In the genomic region with DNA sequence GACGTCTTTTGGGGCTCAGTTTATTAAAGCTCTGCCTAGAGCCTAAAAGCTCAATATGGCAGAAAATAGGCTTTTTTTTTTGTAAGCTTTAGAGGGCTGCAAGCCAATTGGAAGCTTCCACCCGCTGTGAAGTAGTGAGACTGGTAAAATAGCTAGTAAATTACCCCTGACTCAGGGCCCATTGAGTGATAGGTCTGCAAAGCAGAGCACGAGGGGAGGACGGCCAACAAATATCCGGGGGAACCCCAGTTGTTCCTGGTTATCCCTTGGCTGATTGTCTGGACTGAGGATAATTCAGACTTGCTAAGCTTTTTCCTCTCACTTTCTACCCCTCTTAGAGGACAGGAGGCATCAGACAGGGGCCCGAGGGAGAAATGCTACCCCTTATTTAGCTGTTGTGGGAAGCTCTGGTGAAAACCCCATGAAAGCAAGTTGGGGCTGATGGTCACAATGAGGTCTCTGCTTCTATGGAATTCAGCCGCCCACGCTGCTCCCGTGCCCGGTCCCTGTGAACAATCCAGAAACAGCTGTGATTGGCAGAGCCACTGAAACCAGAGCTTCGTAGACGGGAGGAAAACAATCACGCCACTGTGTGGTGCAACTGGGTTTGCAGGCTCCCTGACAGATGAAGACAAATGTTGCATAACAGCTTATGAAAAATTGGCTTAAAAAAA, we compare ENCODE assay signal across 8 cellular contexts.
DNase-seq lines count a peak whose midpoint lies in the region; ATAC-seq and TF ChIP-seq lines count a peak whose summit lies in the region.

No MANE protein-coding gene starts in this region.

- peak overlapping the region; percentile 49 to 71 for H3K27ac ChIP-seq in thoracic aorta

- no peak for TF ChIP-seq POLR2A in lower leg skin (IDR thresholded peaks at IDR 0.05)

- H3K36me3 ChIP-seq in thoracic aorta, result no peaks in the 10 kb centered on the region

- H3K4me3 ChIP-seq in lower leg skin (ENCODE audit: low read depth, poor library complexity, severe bottlenecking) (no peak overlapping the region), thoracic aorta (peak overlapping the region; percentile 56)

- WGBS in lower leg skin, 2 donors, result 10 to 16% methylated on average over 13 of the region's 13 CpGs

- no peaks in the 10 kb centered on the region for H3K27me3 ChIP-seq in thoracic aorta (replicated peaks; ENCODE audit: insufficient read depth)

- peaks cover 2% of the 10 kb centered on the region for H3K4me1 Mint-ChIP-seq in stimulated activated naive CD8-positive, alpha-beta T cell treated with anti-CD3 and anti-CD28 coated beads, Interleukin-15, amount 100 ng/mL, for 72 hours

- no peaks in the 10 kb centered on the region for H3K9me3 ChIP-seq in thoracic aorta

- intact Hi-C loops in lower leg skin (cut with DNase I; ENCODE audit: low total_unique reads), result no loop called here

- no peaks in the 10 kb centered on the region for H3K9me3 Mint-ChIP-seq in stimulated activated naive CD8-positive, alpha-beta T cell treated with anti-CD3 and anti-CD28 coated beads, Interleukin-15, amount 100 ng/mL, for 72 hours

- 0 out of 2 replicates have a peak, but pooled peaks have one; percentile 15 for TF ChIP-seq CTCF in GM12874 (IDR thresholded peaks at IDR 0.05; ENCODE audit: insufficient read depth, low read depth, low read length)
- peak in 1 of 3 donors; percentile 32 for TF ChIP-seq CTCF in lower leg skin (IDR thresholded peaks at IDR 0.05)
- TF ChIP-seq CTCF in thoracic aorta (IDR thresholded peaks at IDR 0.05), result peak; percentile 42

- no peaks in the 10 kb centered on the region for H3K27me3 Mint-ChIP-seq in stimulated activated naive CD8-positive, alpha-beta T cell treated with anti-CD3 and anti-CD28 coated beads, Interleukin-15, amount 100 ng/mL, for 72 hours

- DNase-seq in NCI-H69 (lab: John Stamatoyannopoulos, UW) (peak; percentile 76), dermis blood vessel endothelial cell (peak; percentile 95), lower leg skin (ENCODE audit: low spot score in 2 of 2) (peak; percentile 88 to 95), thoracic aorta (ENCODE audit: low spot score) (peak; percentile 53), D341Med (ENCODE audit: low spot score) (no peak), GM19240 (ENCODE audit: insufficient read length, low spot score) (no peak)
- no peak for DNase-seq in stimulated activated naive CD8-positive, alpha-beta T cell treated with anti-CD3 and anti-CD28 coated beads, Interleukin-15, amount 100 ng/mL, for 72 hours

- no peak overlapping the region for H3K4me3 Mint-ChIP-seq in stimulated activated naive CD8-positive, alpha-beta T cell treated with anti-CD3 and anti-CD28 coated beads, Interleukin-15, amount 100 ng/mL, for 72 hours

- peaks cover 9 to 25% of the 10 kb centered on the region in 2 donors for H3K4me1 ChIP-seq in thoracic aorta (ENCODE audit: control insufficient read depth in 1 of 2, low read depth in 2 of 2)

- no peak overlapping the region for H3K27ac Mint-ChIP-seq in stimulated activated naive CD8-positive, alpha-beta T cell treated with anti-CD3 and anti-CD28 coated beads, Interleukin-15, amount 100 ng/mL, for 72 hours

- ATAC-seq in thoracic aorta (ENCODE audit: insufficient number of reproducible peaks, low FRiP score, low read depth), result peak; percentile 87
- ATAC-seq in stimulated activated naive CD8-positive, alpha-beta T cell treated with anti-CD3 and anti-CD28 coated beads, Interleukin-15, amount 100 ng/mL, for 72 hours, result no peak

Comparison
In these comparisons a context has a peak if more than half of its experiments do, and no peak if none do; other contexts are left out.
1. DNase-seq: peak in NCI-H69 (single experiment), dermis blood vessel endothelial cell (single experiment), lower leg skin (2 of 2) and thoracic aorta (single experiment); none in D341Med (single experiment), stimulated activated naive CD8-positive, alpha-beta T cell treated with anti-CD3 and anti-CD28 coated beads, Interleukin-15, amount 100 ng/mL, for 72 hours (0 of 2) and GM19240 (single experiment).